In the genomic region with DNA sequence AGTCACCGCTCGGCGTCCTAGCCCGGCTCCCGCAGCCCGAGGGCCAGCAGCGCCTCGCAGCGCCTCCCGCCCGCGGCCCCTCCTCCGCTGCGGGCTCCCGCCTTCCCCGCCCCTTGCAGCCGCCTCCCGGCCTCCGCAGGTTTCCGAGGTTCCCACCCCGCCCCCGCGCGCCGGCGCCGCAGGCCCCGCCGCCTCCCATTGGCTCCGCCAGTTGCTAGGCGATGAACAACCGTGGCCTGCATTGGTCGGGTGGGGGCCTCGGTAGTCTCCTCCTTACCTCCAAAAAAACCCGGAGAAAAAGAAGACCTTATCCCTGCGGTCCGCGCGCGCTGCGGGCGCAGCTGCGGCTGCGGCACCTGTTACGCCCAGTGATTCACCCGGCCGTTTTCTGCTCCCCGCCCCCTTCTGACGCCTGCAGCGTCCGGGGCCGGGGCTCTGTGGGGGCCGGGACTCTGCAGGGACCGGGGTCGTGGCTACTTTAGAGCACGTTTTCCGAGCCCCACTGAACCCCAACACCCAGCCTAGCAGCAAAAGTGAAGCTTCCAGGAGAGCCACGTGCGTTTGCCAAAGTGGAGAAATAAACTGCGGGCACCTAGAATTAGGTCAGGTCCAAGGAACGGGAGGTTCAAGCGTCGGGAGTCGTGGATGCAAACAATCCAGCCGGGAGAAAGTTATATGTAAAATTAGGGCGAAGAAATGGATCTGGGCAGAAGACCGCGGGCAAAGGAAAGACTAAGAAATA, we compare ENCODE assay signal across 8 cellular contexts. TPM values are rescaled to one million over a fixed set of nuclear protein-coding genes. Genes with fewer than 3 reads are reported as not detected.
DNase-seq lines count a peak whose midpoint lies in the region; FAIRE-seq and TF ChIP-seq lines count a peak whose summit lies in the region.

A gene with protein sequence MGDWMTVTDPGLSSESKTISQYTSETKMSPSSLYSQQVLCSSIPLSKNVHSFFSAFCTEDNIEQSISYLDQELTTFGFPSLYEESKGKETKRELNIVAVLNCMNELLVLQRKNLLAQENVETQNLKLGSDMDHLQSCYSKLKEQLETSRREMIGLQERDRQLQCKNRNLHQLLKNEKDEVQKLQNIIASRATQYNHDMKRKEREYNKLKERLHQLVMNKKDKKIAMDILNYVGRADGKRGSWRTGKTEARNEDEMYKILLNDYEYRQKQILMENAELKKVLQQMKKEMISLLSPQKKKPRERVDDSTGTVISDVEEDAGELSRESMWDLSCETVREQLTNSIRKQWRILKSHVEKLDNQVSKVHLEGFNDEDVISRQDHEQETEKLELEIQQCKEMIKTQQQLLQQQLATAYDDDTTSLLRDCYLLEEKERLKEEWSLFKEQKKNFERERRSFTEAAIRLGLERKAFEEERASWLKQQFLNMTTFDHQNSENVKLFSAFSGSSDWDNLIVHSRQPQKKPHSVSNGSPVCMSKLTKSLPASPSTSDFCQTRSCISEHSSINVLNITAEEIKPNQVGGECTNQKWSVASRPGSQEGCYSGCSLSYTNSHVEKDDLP (minus strand): TSS at position 65 of the 742 bp plus-strand sequence. CDS start 19,242 bp downstream, outside the sequence.

- TF ChIP-seq CTCF in HFF-Myc (IDR thresholded peaks at IDR 0.05; ENCODE audit: low read depth, low read length, missing control alignments), result no peak

- H3K9me3 ChIP-seq in SJSA1 (replicated peaks), result no peaks in the 10 kb centered on the region; the same call in 1 of the 2 replicates
- H3K9me3 ChIP-seq in neuron (ENCODE audit: low read length), result no peaks in the 10 kb centered on the region

- H3K4me1 ChIP-seq in SJSA1 (replicated peaks) (peaks cover 10% of the 10 kb centered on the region), neuron (ENCODE audit: insufficient read depth, low read length) (peaks cover 20% of the 10 kb centered on the region)

- H3K36me3 ChIP-seq in SJSA1 (no peaks in the 10 kb centered on the region), neuron (ENCODE audit: insufficient read depth, low read length) (no peaks in the 10 kb centered on the region)

- H3K27me3 ChIP-seq in SJSA1 (replicated peaks) (no peaks in the 10 kb centered on the region), neuron (ENCODE audit: insufficient read depth, low read length) (peaks cover 4% of the 10 kb centered on the region)

- H3K27ac ChIP-seq in SJSA1, result no peak within 1 kb of the TSS

- no peak for FAIRE-seq in frontal cortex (lab: Jason Lieb, UNC)

- H3K4me3 ChIP-seq in HFF-Myc (replicated peaks; ENCODE audit: low read depth, low read length), result peak within 1 kb of the TSS; percentile 63
- H3K4me3 ChIP-seq in SJSA1, result peak within 1 kb of the TSS; percentile 57
- H3K4me3 ChIP-seq in neuron (ENCODE audit: low read length), result peak within 1 kb of the TSS; percentile 89

- DNase-seq in GM04503 (ENCODE audit: low read depth) (peak; percentile 69), HFF-Myc (ENCODE audit: extremely low read depth, low read depth) (peak; percentile 87), MV-4-11 (lab: John Stamatoyannopoulos, UW) (peak; percentile 92), SJSA1 (ENCODE audit: low read depth in 1 of 2, low spot score in 2 of 2) (peak; percentile 86 to 98), frontal cortex (ENCODE audit: low spot score in 2 of 2) (peak; percentile 88 to 90), stromal cell of bone marrow (ENCODE audit: low read depth) (peak; percentile 92)
- DNase-seq in activated naive CD4-positive, alpha-beta T cell treated with Interleukin-2 at 50 U/mL for 16 hours, result peak; percentile 99

- peak within 1 kb of the TSS; percentile 98 for H2AFZ ChIP-seq in neuron (ENCODE audit: low read depth, low read length)

RNA-seq across cellular contexts. Expression of the gene that starts here (rescaled TPM):
- 10.7 and 14.0 TPM in 2 replicates for total RNA-seq in SJSA1 (2014; rRNA removed; shearing (Covaris generic))
- 58.7 TPM for total RNA-seq in frontal cortex
